Comparison of ENCODE assay signal across 8 cellular contexts in genomic region chr15:74616020-74616939, GRCh38. TPM values are rescaled to one million over a fixed set of nuclear protein-coding genes. Genes with fewer than 3 reads are reported as not detected.
DNase-seq lines count a peak whose midpoint lies in the region; ATAC-seq and TF ChIP-seq lines count a peak whose summit lies in the region.

No MANE protein-coding gene starts in this region.

- peaks cover 23 to 25% of the 10 kb centered on the region in 2 donors for H3K4me1 ChIP-seq in ascending aorta
- peaks cover 39 to 41% of the 10 kb centered on the region in 2 donors for H3K4me1 ChIP-seq in gastrocnemius medialis

- ATAC-seq in gastrocnemius medialis, result peak; percentile 33 to 40
- ATAC-seq in GM19035 (IDR thresholded peaks at IDR 0.05; ENCODE audit: unreplicated experiment), result no peak
- no peak for ATAC-seq in HG02938 (IDR thresholded peaks at IDR 0.05; ENCODE audit: unreplicated experiment)

- H3K27me3 ChIP-seq in GM06990 (replicated peaks; ENCODE audit: control insufficient read depth, insufficient read depth, low read length) (no peaks in the 10 kb centered on the region), ascending aorta (no peaks in the 10 kb centered on the region), gastrocnemius medialis (no peaks in the 10 kb centered on the region)

- H3K36me3 ChIP-seq in GM06990 (ENCODE audit: control insufficient read depth, insufficient read depth, low read length) (peaks cover 24% of the 10 kb centered on the region), ascending aorta (peaks cover 22% of the 10 kb centered on the region in 2 donors), gastrocnemius medialis (peaks cover 0 to 21% of the 10 kb centered on the region in 2 donors)

- in situ Hi-C loops in gastrocnemius medialis (cut with MboI; ENCODE audit: low sequenced_read_pairs in 4 of 4), result loop anchor here in 3 of 4 donors (10.0 to 25.0 kb wide), 2 partner anchors 71 to 154 kb away; partner anchors contain the start of genes ARID3B (in 2 of the 3) and UBL7 (in 1 of the 3)

- H3K4me3 ChIP-seq in GM06990 (replicated peaks; ENCODE audit: low read depth, low read length) (peak overlapping the region; percentile 78), ascending aorta (peak overlapping the region; percentile 76 to 86), gastrocnemius medialis (peak overlapping the region; percentile 74 to 94 (median 86))

- TF ChIP-seq CTCF in GM06990 (IDR thresholded peaks at IDR 0.05; ENCODE audit: insufficient read depth, low read length, poor library complexity, severe bottlenecking), result no peak
- no peak for TF ChIP-seq CTCF in ascending aorta (IDR thresholded peaks at IDR 0.05)
- no peak for TF ChIP-seq CTCF in gastrocnemius medialis (IDR thresholded peaks at IDR 0.05 in 4 of 5, conservative IDR thresholded peaks at IDR 0.05 in 1 of 5)

- intact Hi-C loops in ascending aorta (cut with DNase I) (loop anchor here (5.0 to 10.0 kb wide), 2 partner anchors 81 to 339 kb away; partner anchors contain the start of genes EDC3 and RPP25), gastrocnemius medialis (cut with DNase I; ENCODE audit: low total_unique reads) (loop anchor here (1.0 to 10.0 kb wide), 4 partner anchors 154 to 931 kb away; partner anchors contain the start of genes CD276, COX5A and UBL7)

- DNase-seq in GM06990 (ENCODE audit: extremely low read depth, insufficient read length) (peak; percentile 41), HK-2 (ENCODE audit: unreplicated experiment) (peak; percentile 73), T-helper 1 cell (peak; percentile 51 to 78 (median 63)), ascending aorta (ENCODE audit: low spot score in 2 of 2) (peak; percentile 55 to 87), hypothalamus (lab: John Stamatoyannopoulos, UW) (peak in 30 of 51 donors; percentile 9 to 73 (median 38)), gastrocnemius medialis (peak; percentile 51 to 81)

- H3K9me3 ChIP-seq in ascending aorta, result no peaks in the 10 kb centered on the region
- no peaks in the 10 kb centered on the region for H3K9me3 ChIP-seq in gastrocnemius medialis

- peak overlapping the region; percentile 98 to 99 for H3K27ac ChIP-seq in ascending aorta
- H3K27ac ChIP-seq in gastrocnemius medialis, result peak overlapping the region; percentile 94 to 100 (median 96)

- peak in 1 of 2 donors; percentile 23 for TF ChIP-seq POLR2A in gastrocnemius medialis (IDR thresholded peaks at IDR 0.05)

RNA-seq across cellular contexts. Expression of gene CLK3, which starts 0.6 kb away (rescaled TPM):
- total RNA-seq in ascending aorta (154 TPM), gastrocnemius medialis (100 to 1,000 TPM in 2 of 4 donors, 10 to 100 TPM in 2; 45.4 to 152 (median 105) TPM)

Comparison
In these comparisons a context has a peak if more than half of its experiments do, and no peak if none do; other contexts are left out.
1. ATAC-seq: peak in gastrocnemius medialis (2 of 2); none in GM19035 (single experiment) and HG02938 (single experiment).
2. Peak in every context shown above with its lines, with median percentiles within 50 percentile points of each other: DNase-seq and H3K4me3 ChIP-seq.